ENCODE assay signal across 19 cellular contexts in genomic region chr5:74943905-74944304, GRCh38.
A peak's percentile ranks its signal among the peaks of the same experiment; 100 is the strongest.
DNase-seq lines count a peak whose midpoint lies in the region; ATAC-seq, FAIRE-seq and TF ChIP-seq lines count a peak whose summit lies in the region.
"Had no signal": no experiment of that assay in that cellular context is flagged by ENCODE, and none has a peak within 500 bp of the region (broad histone marks: within the 10 kb centered on the region; RNA-seq: fewer than 3 reads in every experiment).

No MANE protein-coding gene starts in this region.

- no peaks in the 10 kb centered on the region for H4K20me1 ChIP-seq in PC-9 (ENCODE audit: insufficient read depth)

- TF ChIP-seq RAD21 in A549 (conservative IDR thresholded peaks at IDR 0.05 in 1 of 2, IDR thresholded peaks at IDR 0.05 in 1 of 2): peak; percentile 32 to 34; a peak in 1 of 5 replicates

- H3K4me3 ChIP-seq in A549 (no peak overlapping the region), PC-9 (no peak overlapping the region), epithelial cell of proximal tubule (ENCODE audit: low read depth, low read length) (no peak overlapping the region), lower leg skin (ENCODE audit: low read depth, poor library complexity, severe bottlenecking) (no peak overlapping the region)
- H3K4me3 ChIP-seq: gastrocnemius medialis, right atrium auricular region, vagina had no signal

- no peak overlapping the region for H2AFZ ChIP-seq in PC-9

- no TSS peak for BruUV-seq in PC-9 (replicated peaks; lab: Mats Ljungman, UMichigan)

- peak; percentile 59 to 74; a peak in 3 of 6 replicates for ATAC-seq in A549
- ATAC-seq in omental fat pad (ENCODE audit: low FRiP score): no peak
- ATAC-seq in GM19351 (IDR thresholded peaks at IDR 0.05; ENCODE audit: unreplicated experiment): no peak
- no peak for ATAC-seq in GM21447 (IDR thresholded peaks at IDR 0.05; ENCODE audit: unreplicated experiment)
- ATAC-seq: activated T-helper 17 cell treated with anti-CD3 and anti-CD28 coated beads, Interleukin-2, amount 50 U/mL, for 72 hours; gastrocnemius medialis had no signal

- no peaks in the 10 kb centered on the region for H3K79me2 ChIP-seq in PC-9 (ENCODE audit: low read depth)

- H3K27ac ChIP-seq in A549: no peak overlapping the region
- no peak overlapping the region for H3K27ac ChIP-seq in PC-9
- H3K27ac ChIP-seq: gastrocnemius medialis, right atrium auricular region, vagina had no signal

- no peaks in the 10 kb centered on the region for H3K9me3 ChIP-seq in A549
- H3K9me3 ChIP-seq in PC-9 (ENCODE audit: insufficient read depth, low read depth): no peaks in the 10 kb centered on the region
- H3K9me3 ChIP-seq: gastrocnemius medialis, right atrium auricular region, vagina had no signal

- TF ChIP-seq EP300 in A549 (IDR thresholded peaks at IDR 0.05): no peak

- TF ChIP-seq POLR2A in A549 (IDR thresholded peaks at IDR 0.05; ENCODE audit: low read length) (no peak), lower leg skin (IDR thresholded peaks at IDR 0.05) (no peak)

- DNase-seq in A549 (ENCODE audit: low read depth in 1 of 2, low spot score in 1 of 2) (no peak), PC-9 (no peak), epithelial cell of proximal tubule (ENCODE audit: low read depth) (no peak), omental fat pad (ENCODE audit: low spot score) (no peak), lower leg skin (ENCODE audit: low spot score in 2 of 2) (no peak)
- DNase-seq: activated CD4-positive, alpha-beta memory T cell treated with anti-CD3 and anti-CD28 coated beads, Interleukin-2, amount 10 ng/mL, durations not matched to agents 7 days and 5 days; effector CD8-positive, alpha-beta T cell; gastrocnemius medialis; NCI-H1092; NCI-H345; stimulated activated naive CD4-positive, alpha-beta T cell treated with Interleukin-2 at 50 U/mL for 16 hours; T1000 had no signal

- FAIRE-seq in A549 (lab: Jason Lieb, UNC): no peak
- FAIRE-seq: HTR-8/SVneo had no signal

- intact Hi-C loops in PC-9 (cut with micrococcal nuclease; ENCODE audit: unreplicated experiment) (no loop called here), lower leg skin (cut with DNase I; ENCODE audit: low total_unique reads) (no loop called here)

- H3K4me1 ChIP-seq in A549: peaks cover 11% of the 10 kb centered on the region; the same call in 2 of the 3 replicates
- peaks cover 5% of the 10 kb centered on the region for H3K4me1 ChIP-seq in PC-9 (replicated peaks; ENCODE audit: insufficient read depth)
- H3K4me1 ChIP-seq: gastrocnemius medialis had no signal

- 37% methylated on average over 2 of the region's 2 CpGs for WGBS in A549 (ENCODE audit: missing lambda C conversion rate)
- whole genome bisulfite sequencing in lower leg skin, 2 donors: 68 to 71% methylated on average over 2 of the region's 2 CpGs

- no peaks in the 10 kb centered on the region for H3K36me3 ChIP-seq in PC-9 (ENCODE audit: low read depth)
- H3K36me3 ChIP-seq: gastrocnemius medialis, right atrium auricular region, vagina had no signal

- TF ChIP-seq CTCF in A549 (IDR thresholded peaks at IDR 0.05) (no peak), GM12872 (IDR thresholded peaks at IDR 0.05; ENCODE audit: insufficient read depth, low read depth, low read length) (peak; percentile 27; the same call in 2 of the 3 replicates), PC-9 (conservative IDR thresholded peaks at IDR 0.05) (0 out of 2 replicates have a peak, but pooled peaks have one; percentile 32), epithelial cell of proximal tubule (conservative IDR thresholded peaks at IDR 0.05; ENCODE audit: low read depth, low read length) (peak; percentile 46), omental fat pad (IDR thresholded peaks at IDR 0.05) (no peak), lower leg skin (IDR thresholded peaks at IDR 0.05) (no peak)

- no peaks in the 10 kb centered on the region for H3K9me2 ChIP-seq in PC-9 (ENCODE audit: insufficient read depth)

- CTCF ChIA-PET in A549 (lab: Yijun Ruan, JAX) (no interaction called here), PC-9 (lab: Charles Lee) (no interaction called here)

- no peaks in the 10 kb centered on the region for H3K27me3 ChIP-seq in PC-9 (ENCODE audit: insufficient read depth, low read depth)
- H3K27me3 ChIP-seq: gastrocnemius medialis, right atrium auricular region, vagina had no signal

- POLR2A ChIA-PET in A549 (lab: Yijun Ruan, JAX) (no interaction called here), PC-9 (lab: Charles Lee; ENCODE audit: unreplicated experiment) (no interaction called here)

- H3F3A ChIP-seq in PC-9 (ENCODE audit: insufficient read depth, low read depth): no peaks in the 10 kb centered on the region

- H3K4me2 ChIP-seq in A549 (no peak overlapping the region), PC-9 (no peak overlapping the region)

TF ChIP-seq in A549, 52 proteins besides CTCF, POLR2A, EP300 and RAD21:
- TF ChIP-seq CHD2 (IDR thresholded peaks at IDR 0.05; ENCODE audit: low read length, partially characterized antibody) (no peak), HOXB5 (CRISPR knock-in tag; IDR thresholded peaks at IDR 0.05) (no peak), EHMT2 (IDR thresholded peaks at IDR 0.05; ENCODE audit: low read depth) (no peak), HOXA7 (CRISPR knock-in tag; IDR thresholded peaks at IDR 0.05) (no peak)

Comparison
In these comparisons a context has a peak if more than half of its experiments do, and no peak if none do; other contexts are left out.
1. ATAC-seq: peak in A549 (2 of 2); none in omental fat pad (single experiment), GM19351 (single experiment) and GM21447 (single experiment).
2. CTCF ChIP-seq: peak in GM12872 (single experiment), PC-9 (single experiment) and epithelial cell of proximal tubule (single experiment); none in A549 (single experiment), omental fat pad (0 of 3) and lower leg skin (0 of 3).